In the genomic region with DNA sequence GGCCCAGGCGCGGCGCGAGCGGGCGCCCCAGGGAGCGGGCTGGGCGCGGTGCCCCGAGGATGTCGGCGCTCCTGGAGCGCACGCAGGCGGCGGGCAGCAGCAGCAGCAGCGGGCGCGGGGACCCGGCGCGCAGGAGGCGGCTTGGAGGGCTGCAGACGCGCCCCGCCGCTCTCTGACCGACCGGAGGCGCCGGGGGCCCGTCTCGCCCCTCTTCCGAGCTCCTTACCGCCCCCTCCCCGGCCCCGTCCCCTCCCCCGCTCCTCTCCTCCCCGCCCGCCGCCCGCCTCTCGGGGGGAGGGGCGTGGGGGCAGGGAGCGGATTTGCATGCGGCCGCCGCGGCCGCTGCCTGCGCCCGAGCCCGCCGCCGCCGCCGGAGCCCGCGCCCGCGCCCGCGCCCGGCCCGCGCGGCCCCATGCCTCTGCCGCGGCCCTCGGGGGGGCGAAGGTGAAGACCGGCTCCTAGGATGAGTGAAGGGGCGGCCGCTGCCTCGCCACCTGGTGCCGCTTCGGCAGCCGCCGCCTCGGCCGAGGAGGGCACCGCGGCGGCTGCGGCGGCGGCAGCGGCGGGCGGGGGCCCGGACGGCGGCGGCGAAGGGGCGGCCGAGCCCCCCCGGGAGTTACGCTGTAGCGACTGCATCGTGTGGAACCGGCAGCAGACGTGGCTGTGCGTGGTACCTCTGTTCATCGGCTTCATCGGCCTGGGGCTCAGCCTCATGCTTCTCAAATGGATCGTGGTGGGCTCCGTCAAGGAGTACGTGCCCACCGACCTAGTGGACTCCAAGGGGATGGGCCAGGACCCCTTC, we compare ENCODE assay signal across 10 cellular contexts. TPM values are rescaled to one million over a fixed set of nuclear protein-coding genes. Genes with fewer than 3 reads are reported as not detected.
DNase-seq lines count a peak whose midpoint lies in the region; ATAC-seq, FAIRE-seq and TF ChIP-seq lines count a peak whose summit lies in the region.
"Had no signal": no experiment of that assay in that cellular context is flagged by ENCODE, and none has a peak within 500 bp of the region (broad histone marks: within the 10 kb centered on the region; RNA-seq: fewer than 3 reads in every experiment).

A gene (plus strand): TSS at position 317 of the 802 bp plus-strand sequence.

- H3K4me3 ChIP-seq in HUES64 (ENCODE audit: low read length) (peak within 1 kb of the TSS; percentile 73), esophagus (ENCODE audit: low read depth in 1 of 2, low read length in 2 of 2) (peak within 1 kb of the TSS; percentile 7 to 44), parathyroid adenoma (ENCODE audit: low read depth, low read length) (peak within 1 kb of the TSS; percentile 46)
- H3K4me3 ChIP-seq: HAP-1 had no signal

- DNase-seq in GM12891 (ENCODE audit: insufficient read length, low spot score) (peak; percentile 22), NCI-H1694 (lab: John Stamatoyannopoulos, UW) (no peak)
- DNase-seq in activated CD8-positive, alpha-beta memory T cell treated with anti-CD3 and anti-CD28 coated beads, Interleukin-2, amount 10 ng/mL, durations not matched to agents 7 days and 5 days: no peak

- no peak for ATAC-seq in activated CD8-positive, alpha-beta memory T cell treated with anti-CD3 and anti-CD28 coated beads, Interleukin-2, amount 10 ng/mL, durations not matched to agents 7 days and 5 days
- ATAC-seq in GM21390 (IDR thresholded peaks at IDR 0.05; ENCODE audit: unreplicated experiment) (no peak), HG02884 (IDR thresholded peaks at IDR 0.05; ENCODE audit: unreplicated experiment) (no peak)

- peaks cover 6% of the 10 kb centered on the region for H3K4me1 Mint-ChIP-seq in activated CD8-positive, alpha-beta memory T cell treated with anti-CD3 and anti-CD28 coated beads, Interleukin-2, amount 10 ng/mL, durations not matched to agents 7 days and 5 days

- H3K4me1 ChIP-seq in HUES64 (ENCODE audit: insufficient read depth, low read length) (peaks cover 35% of the 10 kb centered on the region), esophagus (ENCODE audit: control insufficient read depth in 2 of 2, insufficient read depth in 2 of 2, low read length in 1 of 2) (peaks cover 9 to 10% of the 10 kb centered on the region in 2 donors), parathyroid adenoma (no peaks in the 10 kb centered on the region)
- H3K4me1 ChIP-seq: HAP-1 had no signal

- H3K36me3 ChIP-seq in HUES64 (ENCODE audit: insufficient read depth, low read length): no peaks in the 10 kb centered on the region
- no peaks in the 10 kb centered on the region for H3K36me3 ChIP-seq in esophagus (ENCODE audit: control insufficient read depth in 2 of 2, insufficient read depth in 2 of 2, low read length in 1 of 2)
- no peaks in the 10 kb centered on the region for H3K36me3 ChIP-seq in parathyroid adenoma (ENCODE audit: control insufficient read depth, insufficient read depth, low read length)
- H3K36me3 ChIP-seq: HAP-1 had no signal

- H3K4me3 Mint-ChIP-seq in activated CD8-positive, alpha-beta memory T cell treated with anti-CD3 and anti-CD28 coated beads, Interleukin-2, amount 10 ng/mL, durations not matched to agents 7 days and 5 days: no peak within 1 kb of the TSS

- TF ChIP-seq POLR2A in GM12891 (IDR thresholded peaks at IDR 0.05; ENCODE audit: low read depth, low read length): no peak

- no peak for TF ChIP-seq CTCF in parathyroid adenoma (IDR thresholded peaks at IDR 0.05)

- no peaks in the 10 kb centered on the region for H3K79me2 ChIP-seq in parathyroid adenoma

- peak within 1 kb of the TSS; percentile 76 for H2AFZ ChIP-seq in parathyroid adenoma

- peak within 1 kb of the TSS; percentile 62 for H3K4me2 ChIP-seq in parathyroid adenoma (ENCODE audit: low read length)

- CTCF ChIA-PET in activated CD8-positive, alpha-beta memory T cell treated with anti-CD3 and anti-CD28 coated beads, Interleukin-2, amount 10 ng/mL, durations not matched to agents 7 days and 5 days (lab: Charles Lee): no interaction called here

- H3K9me3 ChIP-seq in HUES64 (ENCODE audit: insufficient read depth, low read depth, low read length) (no peaks in the 10 kb centered on the region), esophagus (ENCODE audit: control insufficient read depth in 2 of 2, insufficient read depth in 1 of 2, low read depth in 1 of 2, low read length in 1 of 2) (peaks cover 4 to 5% of the 10 kb centered on the region in 2 donors), parathyroid adenoma (ENCODE audit: control insufficient read depth, low read length) (no peaks in the 10 kb centered on the region)
- H3K9me3 ChIP-seq: HAP-1 had no signal

- peaks cover 2% of the 10 kb centered on the region for H3K9me3 Mint-ChIP-seq in activated CD8-positive, alpha-beta memory T cell treated with anti-CD3 and anti-CD28 coated beads, Interleukin-2, amount 10 ng/mL, durations not matched to agents 7 days and 5 days (ENCODE audit: low read depth)

- peaks cover 4% of the 10 kb centered on the region for H3K36me3 Mint-ChIP-seq in activated CD8-positive, alpha-beta memory T cell treated with anti-CD3 and anti-CD28 coated beads, Interleukin-2, amount 10 ng/mL, durations not matched to agents 7 days and 5 days

- H3K27me3 Mint-ChIP-seq in activated CD8-positive, alpha-beta memory T cell treated with anti-CD3 and anti-CD28 coated beads, Interleukin-2, amount 10 ng/mL, durations not matched to agents 7 days and 5 days: peaks cover 45% of the 10 kb centered on the region

- under 1% methylated on average over 95 of the region's 110 CpGs for WGBS in HUES64
- 3% methylated on average over 46 to 106 of the region's 110 CpGs for WGBS in esophagus, 2 donors

- H3K27ac ChIP-seq in HUES64 (ENCODE audit: low read depth, low read length) (no peak within 1 kb of the TSS; the same call in 1 of the 2 replicates), esophagus (ENCODE audit: low read depth in 2 of 2, low read length in 1 of 2) (no peak within 1 kb of the TSS), parathyroid adenoma (peak within 1 kb of the TSS; percentile 17)

- H3K9ac ChIP-seq in HUES64 (ENCODE audit: low read depth, low read length) (peak within 1 kb of the TSS; percentile 56), parathyroid adenoma (no peak within 1 kb of the TSS)

- H3K27me3 ChIP-seq in HUES64 (ENCODE audit: insufficient read depth, low read length) (peaks cover 62% of the 10 kb centered on the region), esophagus (ENCODE audit: control insufficient read depth in 1 of 2, insufficient read depth in 2 of 2, low read length in 2 of 2) (peaks cover 6 to 24% of the 10 kb centered on the region in 2 donors), parathyroid adenoma (ENCODE audit: control insufficient read depth, insufficient read depth, low read length) (no peaks in the 10 kb centered on the region)

- FAIRE-seq in GM12891 (lab: Jason Lieb, UNC): no peak

- H3K27ac Mint-ChIP-seq in activated CD8-positive, alpha-beta memory T cell treated with anti-CD3 and anti-CD28 coated beads, Interleukin-2, amount 10 ng/mL, durations not matched to agents 7 days and 5 days: no peak within 1 kb of the TSS

TF ChIP-seq in GM12891, 5 proteins besides CTCF, POLR2A, EP300 and RAD21:
- no peak for TF ChIP-seq SPI1 (IDR thresholded peaks at IDR 0.05; ENCODE audit: low read depth, low read length)
- TF ChIP-seq PAX5 (IDR thresholded peaks at IDR 0.05; ENCODE audit: insufficient read depth, low read length, severe bottlenecking): no peak
- no peak for TF ChIP-seq TAF1 (IDR thresholded peaks at IDR 0.05; ENCODE audit: low read depth, low read length)
- TF ChIP-seq POLR2AphosphoS5 (IDR thresholded peaks at IDR 0.05; ENCODE audit: low read depth, low read length): no peak
- no peak for TF ChIP-seq POU2F2 (IDR thresholded peaks at IDR 0.05; ENCODE audit: low read depth, low read length)

RNA-seq across cellular contexts. Expression of the gene that starts here (rescaled TPM):
- not detected for polyA plus RNA-seq in GM12891 (2012; ENCODE audit: low read depth, missing spikeins)
- 2.9 TPM for polyA plus RNA-seq in HUES64 (2013, experiment 1 of 2)
- 3.9 TPM for polyA plus RNA-seq in HUES64 (2013, experiment 2 of 2)
- under 1 TPM; 0.01 to 0.04 TPM for polyA plus RNA-seq in esophagus
- total RNA-seq in activated CD8-positive, alpha-beta memory T cell treated with anti-CD3 and anti-CD28 coated beads, Interleukin-2, amount 10 ng/mL, durations not matched to agents 7 days and 5 days: not detected
- total RNA-seq: fibroblast of villous mesenchyme had no signal
